Comparison of ENCODE assay signal across 16 cellular contexts in genomic region chr2:150376627-150377335, GRCh38.
DNase-seq lines count a peak whose midpoint lies in the region; ATAC-seq and TF ChIP-seq lines count a peak whose summit lies in the region.
"Had no signal": no experiment of that assay in that cellular context is flagged by ENCODE, and none has a peak within 500 bp of the region (broad histone marks: within the 10 kb centered on the region; RNA-seq: fewer than 3 reads in every experiment).

No MANE protein-coding gene starts in this region.

- H3K9me3 ChIP-seq in breast epithelium: no peaks in the 10 kb centered on the region
- no peaks in the 10 kb centered on the region for H3K9me3 ChIP-seq in prostate gland
- H3K9me3 ChIP-seq in ascending aorta: no peaks in the 10 kb centered on the region
- H3K9me3 ChIP-seq: tibial artery had no signal

- no TSS peak for BruUV-seq in MCF 10A (replicated peaks; lab: Mats Ljungman, UMichigan)

- DNase-seq in MCF 10A (ENCODE audit: unreplicated experiment) (peak; percentile 62), breast epithelium (ENCODE audit: low spot score in 2 of 2) (no peak), brain pericyte (ENCODE audit: low read depth, low spot score) (peak; percentile 26), left colon (no peak), type B pancreatic cell (ENCODE audit: extremely low spot score, unreplicated experiment) (no peak), prostate gland (ENCODE audit: low spot score) (no peak), ascending aorta (ENCODE audit: low spot score in 2 of 2) (no peak)
- DNase-seq: activated CD4-positive, alpha-beta T cell treated with anti-CD3 and anti-CD28 coated beads for 48 hours; central memory CD4-positive, alpha-beta T cell; H9; kidney glomerular epithelial cell; NCI-H1694 treated with DMSO at 0.1 percent for 48 hours; tibial artery had no signal

- H3K4me3 Mint-ChIP-seq in MCF 10A (ENCODE audit: unreplicated experiment): no peak overlapping the region
- H3K4me3 Mint-ChIP-seq in type B pancreatic cell: no peak overlapping the region
- H3K4me3 Mint-ChIP-seq: activated T-helper 17 cell treated with anti-CD3 and anti-CD28 coated beads, Interleukin-2, amount 50 U/mL, for 72 hours; H9; nephron had no signal

- H3K4me1 ChIP-seq in breast epithelium: no peaks in the 10 kb centered on the region
- H3K4me1 ChIP-seq in prostate gland (replicated peaks): no peaks in the 10 kb centered on the region
- no peaks in the 10 kb centered on the region for H3K4me1 ChIP-seq in ascending aorta
- H3K4me1 ChIP-seq: tibial artery had no signal

- H3K27me3 ChIP-seq in breast epithelium (no peaks in the 10 kb centered on the region), prostate gland (replicated peaks; ENCODE audit: insufficient read depth) (no peaks in the 10 kb centered on the region), ascending aorta (no peaks in the 10 kb centered on the region)
- H3K27me3 ChIP-seq: tibial artery had no signal

- H3K27ac ChIP-seq in breast epithelium: no peak overlapping the region
- no peak overlapping the region for H3K27ac ChIP-seq in prostate gland
- no peak overlapping the region for H3K27ac ChIP-seq in ascending aorta
- H3K27ac ChIP-seq: tibial artery had no signal

- POLR2A ChIA-PET in MCF 10A (lab: Yijun Ruan, JAX): interaction anchor here (0.6 to 0.8 kb wide), 4 partner anchors 19 to 268 kb away, joined by 3 to 5 read pairs (median 3); no protein-coding TSS in a partner anchor

- TF ChIP-seq POLR2A in breast epithelium (IDR thresholded peaks at IDR 0.05) (no peak), prostate gland (IDR thresholded peaks at IDR 0.05) (no peak)

- H3K4me3 ChIP-seq in breast epithelium (no peak overlapping the region), prostate gland (no peak overlapping the region), ascending aorta (no peak overlapping the region)
- H3K4me3 ChIP-seq: tibial artery had no signal

- no peaks in the 10 kb centered on the region for H3K4me1 Mint-ChIP-seq in MCF 10A (ENCODE audit: insufficient read depth, unreplicated experiment)
- peaks cover 16% of the 10 kb centered on the region for H3K4me1 Mint-ChIP-seq in type B pancreatic cell (ENCODE audit: unreplicated experiment)
- H3K4me1 Mint-ChIP-seq: activated T-helper 17 cell treated with anti-CD3 and anti-CD28 coated beads, Interleukin-2, amount 50 U/mL, for 72 hours had no signal

- intact Hi-C loops in MCF 10A (cut with micrococcal nuclease): no loop called here
- intact Hi-C loops in breast epithelium (cut with DNase I; ENCODE audit: low total_unique reads): no loop called here
- intact Hi-C loops in left colon (cut with DNase I, micrococcal nuclease): no loop called here
- intact Hi-C loops in prostate gland (cut with DNase I): no loop called here
- intact Hi-C loops in ascending aorta (cut with DNase I): no loop called here

- CTCF ChIA-PET in MCF 10A (lab: Yijun Ruan, JAX): no interaction called here

- H3K27ac Mint-ChIP-seq in MCF 10A (ENCODE audit: low read depth, unreplicated experiment) (no peak overlapping the region), type B pancreatic cell (peak overlapping the region; percentile 39)
- H3K27ac Mint-ChIP-seq: activated T-helper 17 cell treated with anti-CD3 and anti-CD28 coated beads, Interleukin-2, amount 50 U/mL, for 72 hours had no signal

- H3K9me3 Mint-ChIP-seq in MCF 10A (ENCODE audit: unreplicated experiment): no peaks in the 10 kb centered on the region
- peaks cover 12% of the 10 kb centered on the region for H3K9me3 Mint-ChIP-seq in type B pancreatic cell

- no peaks in the 10 kb centered on the region for H3K27me3 Mint-ChIP-seq in MCF 10A (ENCODE audit: insufficient read depth, unreplicated experiment)
- H3K27me3 Mint-ChIP-seq in type B pancreatic cell: no peaks in the 10 kb centered on the region
- H3K27me3 Mint-ChIP-seq: activated T-helper 17 cell treated with anti-CD3 and anti-CD28 coated beads, Interleukin-2, amount 50 U/mL, for 72 hours had no signal

- H3K36me3 ChIP-seq in breast epithelium (no peaks in the 10 kb centered on the region), prostate gland (no peaks in the 10 kb centered on the region), ascending aorta (no peaks in the 10 kb centered on the region)
- H3K36me3 ChIP-seq: tibial artery had no signal

- H3K36me3 Mint-ChIP-seq in MCF 10A (ENCODE audit: insufficient read depth, unreplicated experiment): no peaks in the 10 kb centered on the region
- H3K36me3 Mint-ChIP-seq in type B pancreatic cell: no peaks in the 10 kb centered on the region

- ATAC-seq in left colon (peak; percentile 40), HG02610 (IDR thresholded peaks at IDR 0.05; ENCODE audit: unreplicated experiment) (no peak)
- ATAC-seq: activated T-helper 17 cell treated with anti-CD3 and anti-CD28 coated beads, Interleukin-2, amount 50 U/mL, for 72 hours had no signal

- whole genome bisulfite sequencing in prostate gland: 66% methylated on average over 6 of the region's 6 CpGs

- TF ChIP-seq CTCF in MCF 10A (IDR thresholded peaks at IDR 0.05; ENCODE audit: unreplicated experiment) (no peak), breast epithelium (IDR thresholded peaks at IDR 0.05) (no peak), type B pancreatic cell (conservative IDR thresholded peaks at IDR 0.05) (no peak), prostate gland (IDR thresholded peaks at IDR 0.05) (no peak), ascending aorta (IDR thresholded peaks at IDR 0.05) (no peak)

Comparison
In these comparisons a context has a peak if more than half of its experiments do, and no peak if none do; other contexts are left out.
1. DNase-seq: peak in MCF 10A (single experiment) and brain pericyte (single experiment); none in breast epithelium (0 of 2), left colon (0 of 2), type B pancreatic cell (single experiment), prostate gland (single experiment) and ascending aorta (0 of 2).